In the genomic region with DNA sequence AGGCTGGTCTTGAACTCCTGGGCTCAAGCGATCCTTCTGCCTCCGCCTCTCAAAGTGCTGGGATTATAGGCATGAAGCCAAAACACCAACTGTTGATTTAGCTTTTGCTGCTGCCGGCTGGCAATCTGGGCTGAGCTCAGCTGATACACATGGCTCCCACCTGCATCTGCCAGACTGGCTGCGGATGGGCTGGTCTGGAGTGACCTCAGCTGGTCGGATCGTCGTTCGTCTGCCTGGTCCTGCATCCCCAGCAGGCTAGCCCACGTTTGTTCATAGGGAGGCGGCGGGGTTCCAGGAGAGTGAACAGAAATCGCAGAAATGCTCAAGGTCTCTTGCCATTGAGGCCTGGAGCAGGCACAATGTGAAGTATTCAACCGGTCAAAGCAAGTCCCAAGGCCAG, we compare ENCODE assay signal across 22 cellular contexts.
DNase-seq lines count a peak whose midpoint lies in the region; ATAC-seq and TF ChIP-seq lines count a peak whose summit lies in the region.
"Had no signal": no experiment of that assay in that cellular context is flagged by ENCODE, and none has a peak within 500 bp of the region (broad histone marks: within the 10 kb centered on the region; RNA-seq: fewer than 3 reads in every experiment).

No MANE protein-coding gene starts in this region.

- ATAC-seq in body of pancreas = peak; percentile 63
- ATAC-seq: right cardiac atrium had no signal

- no peak for TF ChIP-seq CTCF in body of pancreas (IDR thresholded peaks at IDR 0.05)

- H3K36me3 ChIP-seq in body of pancreas (replicated peaks in 1 of 2; ENCODE audit: insufficient read depth in 1 of 2, low read depth in 2 of 2) = no peaks in the 10 kb centered on the region
- H3K36me3 ChIP-seq: Peyer's patch had no signal

- WGBS in body of pancreas, 2 donors = 39% methylated on average over 12 of the region's 13 CpGs; no CpG with 5 or more reads in 1 of the 2 donors

- no peaks in the 10 kb centered on the region for H3K9me3 ChIP-seq in body of pancreas
- H3K9me3 ChIP-seq: Peyer's patch had no signal

- no peak overlapping the region for H3K4me3 ChIP-seq in body of pancreas
- H3K4me3 ChIP-seq: hepatocyte, Peyer's patch, SK-N-MC had no signal

- DNase-seq in NCI-H1694 (lab: John Stamatoyannopoulos, UW) = peak; percentile 16
- no peak for DNase-seq in NCI-H1694 treated with DMSO at 0.1 percent for 48 hours (lab: John Stamatoyannopoulos, UW)
- DNase-seq in NCI-H524 (lab: John Stamatoyannopoulos, UW) = peak; percentile 69 to 89
- peak; percentile 46 to 71 (median 66) for DNase-seq in body of pancreas
- peak; percentile 77 for DNase-seq in posterior vena cava (ENCODE audit: low spot score)
- DNase-seq in NCI-H2227 (lab: John Stamatoyannopoulos, UW; ENCODE audit: unreplicated experiment) = no peak
- DNase-seq in cerebellar nuclear complex (lab: John Stamatoyannopoulos, UW) = no peak
- DNase-seq in AML-193 (lab: John Stamatoyannopoulos, UW) = no peak
- DNase-seq: activated CD4-positive, alpha-beta T cell treated with anti-CD3 and anti-CD28 coated beads, Interleukin-2, amount 50 U/mL, for 4 hours; activated gamma-delta T cell treated with Interleukin-2 at 50 U/mL for 16 hours; C1 segment of cervical spinal cord; islet precursor cell; Karpas-422; naive B cell; NCI-H1048; NK-92 treated with Interleukin-12 subunit alpha and Interleukin-12 subunit beta, amount 100 ng/mL, for 24 hours; Peyer's patch; right cardiac atrium; stimulated activated CD4-positive, alpha-beta T cell treated with anti-CD3 and anti-CD28 coated beads, Interleukin-15, amount 100 ng/mL, for 24 hours; substantia nigra had no signal

- H3K27me3 ChIP-seq in body of pancreas = no peaks in the 10 kb centered on the region
- H3K27me3 ChIP-seq: hepatocyte, Peyer's patch had no signal

- intact Hi-C loops in body of pancreas (cut with DNase I) = no loop called here
- intact Hi-C loops in posterior vena cava (cut with DNase I) = loop anchor here in 1 of 2 donors (10.0 kb wide), 1 partner anchor 605 kb away; no protein-coding TSS in a partner anchor

- no peaks in the 10 kb centered on the region for H3K4me1 ChIP-seq in body of pancreas
- H3K4me1 ChIP-seq: Peyer's patch had no signal

- TF ChIP-seq POLR2A in body of pancreas (IDR thresholded peaks at IDR 0.05) = no peak

- no peak overlapping the region for H3K27ac ChIP-seq in body of pancreas
- H3K27ac ChIP-seq: hepatocyte, Peyer's patch, SK-N-MC had no signal

Comparison
In these comparisons a context has a peak if more than half of its experiments do, and no peak if none do; other contexts are left out.
1. DNase-seq: peak in NCI-H1694 (single experiment), NCI-H524 (2 of 2), body of pancreas (4 of 4) and posterior vena cava (single experiment); none in NCI-H1694 treated with DMSO at 0.1 percent for 48 hours (single experiment), NCI-H2227 (single experiment), cerebellar nuclear complex (0 of 2) and AML-193 (0 of 2).